Comparison of ENCODE assay signal across 28 cellular contexts in the genomic region with DNA sequence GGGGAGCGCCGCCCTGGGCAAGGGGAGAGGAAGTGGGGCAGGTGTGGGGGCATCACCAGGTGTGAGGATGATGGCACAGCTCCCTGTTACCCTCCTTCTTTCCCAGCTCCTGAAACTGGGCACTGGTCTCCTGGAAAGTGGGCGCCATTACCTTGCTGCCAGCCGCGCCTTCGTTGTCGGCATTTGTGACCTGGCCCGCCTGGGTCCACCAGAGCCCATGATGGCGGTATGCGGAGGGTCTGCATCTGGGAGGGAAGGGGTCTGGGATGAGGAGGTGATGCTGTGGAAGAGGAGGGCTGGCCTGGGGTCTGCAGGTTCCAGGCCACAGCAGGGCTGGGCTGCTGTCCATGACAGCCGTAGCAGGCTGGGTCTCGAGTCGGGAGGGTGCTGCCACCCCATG. TPM values are rescaled to one million over a fixed set of nuclear protein-coding genes. Genes with fewer than 3 reads are reported as not detected.
"Had no signal": no experiment of that assay in that cellular context is flagged by ENCODE, and none has a peak within 500 bp of the region (broad histone marks: within the 10 kb centered on the region; RNA-seq: fewer than 3 reads in every experiment).

No MANE protein-coding gene starts in this region.

- H3K27me3 ChIP-seq: testis had no signal

- H3K27ac Mint-ChIP-seq: endodermal cell had no signal

- ATAC-seq: esophagus mucosa; naive thymus-derived CD4-positive, alpha-beta T cell; psoas muscle; stimulated activated naive B cell treated with anti-CD40 and anti-IgM and Interleukin-4, amounts not matched to agents 10 μg/mL and 1 μg/mL and 100 μg/mL, for 72 hours had no signal

- H3K4me3 ChIP-seq: breast epithelium, psoas muscle, sigmoid colon, testis, transverse colon had no signal

- H3K36me3 ChIP-seq: breast epithelium, sigmoid colon, transverse colon had no signal

- H3K4me1 Mint-ChIP-seq: neural crest cell had no signal

- H3K27me3 Mint-ChIP-seq: naive thymus-derived CD4-positive, alpha-beta T cell; stimulated activated naive B cell treated with anti-CD40 and anti-IgM and Interleukin-4, amounts not matched to agents 10 μg/mL and 1 μg/mL and 100 μg/mL, for 72 hours had no signal

- H3K27ac ChIP-seq: breast epithelium, parathyroid adenoma, psoas muscle, sigmoid colon, testis, transverse colon had no signal

- H3K4me3 Mint-ChIP-seq: endodermal cell; naive thymus-derived CD4-positive, alpha-beta T cell; neural crest cell had no signal

- DNase-seq: activated CD4-positive, alpha-beta T cell treated with anti-CD3 and anti-CD28 coated beads for 1 hour; activated CD8-positive, alpha-beta memory T cell treated with anti-CD3 and anti-CD28 coated beads, Interleukin-2, amount 50 U/mL, for 48 hours; activated naive CD4-positive, alpha-beta T cell; activated T-cell treated with anti-CD3 and anti-CD28 coated beads, Interleukin-2, amount 50 U/mL, for 48 hours; central memory CD4-positive, alpha-beta T cell; endodermal cell; foreskin fibroblast; head of caudate nucleus; hypothalamus; midbrain; naive thymus-derived CD4-positive, alpha-beta T cell; occipital lobe; psoas muscle; sigmoid colon; small intestine; stimulated activated CD4-positive, alpha-beta T cell treated with anti-CD3 and anti-CD28 coated beads, Interleukin-4, amount 100 ng/mL, for 24 hours; stimulated activated naive B cell treated with anti-CD40 and anti-IgM and Interleukin-4, amounts not matched to agents 10 μg/mL and 1 μg/mL and 100 μg/mL, for 72 hours; SW 1271; T-helper 2 cell; testis; transverse colon had no signal

- H3K9me3 ChIP-seq: breast epithelium, psoas muscle, sigmoid colon, testis, transverse colon had no signal

- H3K4me1 ChIP-seq: breast epithelium, parathyroid adenoma, psoas muscle, sigmoid colon, testis, transverse colon had no signal

- H3K9me3 Mint-ChIP-seq: endodermal cell; naive thymus-derived CD4-positive, alpha-beta T cell; neural crest cell; stimulated activated naive B cell treated with anti-CD40 and anti-IgM and Interleukin-4, amounts not matched to agents 10 μg/mL and 1 μg/mL and 100 μg/mL, for 72 hours had no signal

- H3K9ac ChIP-seq: parathyroid adenoma had no signal

- H2AFZ ChIP-seq: parathyroid adenoma had no signal

RNA-seq across cellular contexts. Expression of gene ACAP1, which starts 5.5 kb away (rescaled TPM):
- total RNA-seq: occipital lobe had no signal

RNA-seq across cellular contexts. Expression of gene TMEM95, which starts 13.1 kb away (rescaled TPM):
- total RNA-seq: activated CD8-positive, alpha-beta memory T cell treated with anti-CD3 and anti-CD28 coated beads for 36 hours; breast epithelium; endodermal cell; esophagus mucosa; kidney epithelial cell; lower leg skin; naive thymus-derived CD4-positive, alpha-beta T cell; neural crest cell; occipital lobe; psoas muscle; sigmoid colon; transverse colon had no signal
- polyA plus RNA-seq: naive thymus-derived CD4-positive, alpha-beta T cell; psoas muscle; sigmoid colon; small intestine had no signal
